ENCODE assay signal across 10 cellular contexts in genomic region chr12:6280053-6280469, GRCh38. TPM values are rescaled to one million over a fixed set of nuclear protein-coding genes. Genes with fewer than 3 reads are reported as not detected.
DNase-seq lines count a peak whose midpoint lies in the region; ATAC-seq, FAIRE-seq and TF ChIP-seq lines count a peak whose summit lies in the region.
"Had no signal": no experiment of that assay in that cellular context is flagged by ENCODE, and none has a peak within 500 bp of the region (broad histone marks: within the 10 kb centered on the region; RNA-seq: fewer than 3 reads in every experiment).

No MANE protein-coding gene starts in this region.

- H3K9me3 ChIP-seq in keratinocyte (ENCODE audit: control insufficient read depth, low read depth, low read length): no peaks in the 10 kb centered on the region

- H3K4me3 ChIP-seq in keratinocyte (ENCODE audit: control insufficient read depth in 2 of 3, extremely low read depth in 1 of 3, insufficient read depth in 2 of 3, low read depth in 1 of 3, low read length in 3 of 3): peak overlapping the region in 1 of 3 experiments; percentile 33

- FAIRE-seq in keratinocyte (lab: Jason Lieb, UNC): peak; percentile 97

- TF ChIP-seq CTCF in keratinocyte (optimal IDR thresholded peaks at IDR 0.05 in 1 of 3, IDR thresholded peaks at IDR 0.05 in 1 of 3, conservative IDR thresholded peaks at IDR 0.05 in 1 of 3; ENCODE audit: extremely low read depth in 1 of 3, insufficient read depth in 2 of 3, low read length in 3 of 3): no peak

- H3K4me2 ChIP-seq in keratinocyte (ENCODE audit: control insufficient read depth, extremely low read depth, insufficient read depth, low read depth, low read length): peak overlapping the region; percentile 89

- peak; percentile 96 for DNase-seq in HCEC 1CT
- DNase-seq in amniotic stem cell (lab: John Stamatoyannopoulos, UW): peak; percentile 80
- peak; percentile 78 for DNase-seq in keratinocyte (ENCODE audit: low read depth, low spot score)
- DNase-seq in stromal cell of bone marrow (ENCODE audit: low read depth): peak; percentile 88
- no peak for DNase-seq in stimulated activated effector memory CD8-positive, alpha-beta T cell treated with anti-CD3 and anti-CD28 coated beads, Interleukin-12 subunit alpha, Interleukin-12 subunit beta, amount 100 ng/mL, for 72 hours (ENCODE audit: low spot score in 2 of 2)
- DNase-seq in effector CD4-positive, alpha-beta T cell: no peak
- no peak for DNase-seq in NCI-H1694 treated with DMSO at 0.1 percent for 48 hours (lab: John Stamatoyannopoulos, UW)
- DNase-seq: NCI-H2227 treated with DMSO at 0.1 percent for 48 hours had no signal

- peak overlapping the region; percentile 85 for H3K9ac ChIP-seq in keratinocyte (ENCODE audit: control insufficient read depth, extremely low read depth, insufficient read depth, low read length)

- no peaks in the 10 kb centered on the region for H4K20me1 ChIP-seq in keratinocyte (ENCODE audit: control insufficient read depth, extremely low read depth, insufficient read depth, low read length)

- dilution Hi-C loops in keratinocyte (cut with MboI; ENCODE audit: extremely low pct_ligation_motif_present, low sequenced_read_pairs): no loop called here

- H3K27ac Mint-ChIP-seq in stimulated activated effector memory CD8-positive, alpha-beta T cell treated with anti-CD3 and anti-CD28 coated beads, Interleukin-12 subunit alpha, Interleukin-12 subunit beta, amount 100 ng/mL, for 72 hours: no peak overlapping the region
- H3K27ac Mint-ChIP-seq: activated naive CD4-positive, alpha-beta T cell treated with anti-CD3 and anti-CD28 coated beads, Interleukin-2, amount 50 U/mL, for 24 hours had no signal

- no peaks in the 10 kb centered on the region for H3K27me3 ChIP-seq in keratinocyte (ENCODE audit: control insufficient read depth, extremely low read depth, insufficient read depth, low read length)

- H3K36me3 ChIP-seq in keratinocyte (ENCODE audit: control insufficient read depth in 2 of 2, extremely low read depth in 1 of 2, insufficient read depth in 2 of 2, low read length in 2 of 2): no peaks in the 10 kb centered on the region

- ATAC-seq in stimulated activated effector memory CD8-positive, alpha-beta T cell treated with anti-CD3 and anti-CD28 coated beads, Interleukin-12 subunit alpha, Interleukin-12 subunit beta, amount 100 ng/mL, for 72 hours: no peak
- ATAC-seq in HG02588 (IDR thresholded peaks at IDR 0.05; ENCODE audit: unreplicated experiment): no peak

- H3K4me1 ChIP-seq in keratinocyte (ENCODE audit: control insufficient read depth, extremely low read depth, insufficient read depth, low read length): peaks cover 42% of the 10 kb centered on the region

- peaks cover 6% of the 10 kb centered on the region for H3K4me1 Mint-ChIP-seq in stimulated activated effector memory CD8-positive, alpha-beta T cell treated with anti-CD3 and anti-CD28 coated beads, Interleukin-12 subunit alpha, Interleukin-12 subunit beta, amount 100 ng/mL, for 72 hours

- no peaks in the 10 kb centered on the region for H3K9me1 ChIP-seq in keratinocyte (ENCODE audit: control insufficient read depth, extremely low read depth, insufficient read depth, low read length)

- peak overlapping the region; percentile 72 for H2AFZ ChIP-seq in keratinocyte (ENCODE audit: control insufficient read depth, low read length)

- no peak overlapping the region for H3K4me3 Mint-ChIP-seq in stimulated activated effector memory CD8-positive, alpha-beta T cell treated with anti-CD3 and anti-CD28 coated beads, Interleukin-12 subunit alpha, Interleukin-12 subunit beta, amount 100 ng/mL, for 72 hours

- no peaks in the 10 kb centered on the region for H3K9me3 Mint-ChIP-seq in stimulated activated effector memory CD8-positive, alpha-beta T cell treated with anti-CD3 and anti-CD28 coated beads, Interleukin-12 subunit alpha, Interleukin-12 subunit beta, amount 100 ng/mL, for 72 hours
- H3K9me3 Mint-ChIP-seq: activated naive CD4-positive, alpha-beta T cell treated with anti-CD3 and anti-CD28 coated beads, Interleukin-2, amount 50 U/mL, for 24 hours had no signal

- H3K36me3 Mint-ChIP-seq in stimulated activated effector memory CD8-positive, alpha-beta T cell treated with anti-CD3 and anti-CD28 coated beads, Interleukin-12 subunit alpha, Interleukin-12 subunit beta, amount 100 ng/mL, for 72 hours: peaks cover 6% of the 10 kb centered on the region
- H3K36me3 Mint-ChIP-seq: activated naive CD4-positive, alpha-beta T cell treated with anti-CD3 and anti-CD28 coated beads, Interleukin-2, amount 50 U/mL, for 24 hours had no signal

- H3K79me2 ChIP-seq in keratinocyte (ENCODE audit: control insufficient read depth, insufficient read depth, low read length): no peaks in the 10 kb centered on the region

- H3K27ac ChIP-seq in keratinocyte (ENCODE audit: control insufficient read depth, insufficient read depth, low read length): peak overlapping the region; percentile 95

RNA-seq across cellular contexts. Expression of gene PLEKHG6, which starts 30.4 kb away (rescaled TPM):
- polyA plus RNA-seq in keratinocyte: 0.74 to 1.9 TPM (median 0.81 TPM) in 3 replicates
- 2.2 TPM for polyA plus RNA-seq in keratinocyte (2011; ENCODE audit: low read depth)
- 1.8 and 3.2 TPM in 2 replicates for polyA plus RNA-seq in keratinocyte (2011; cell fraction: cytosol; rRNA removed)
- 3.3 and 9.0 TPM in 2 replicates for polyA plus RNA-seq in keratinocyte (2011; cell fraction: nucleus; rRNA removed)
- 1.7 and 9.6 TPM in 2 replicates for polyA plus RNA-seq in keratinocyte (2012; ENCODE audit: low replicate concordance)
- 1.2 to 5.2 TPM (median 4.6 TPM) in 3 replicates for polyA minus RNA-seq in keratinocyte
- 5.6 TPM for polyA minus RNA-seq in keratinocyte (2011; cell fraction: cytosol; rRNA and poly(A)+ RNA removed)
- 1.5 and 2.1 TPM in 2 replicates for polyA minus RNA-seq in keratinocyte (2011; cell fraction: nucleus; rRNA and poly(A)+ RNA removed)

Comparison
In these comparisons a context has a peak if more than half of its experiments do, and no peak if none do; other contexts are left out.
1. DNase-seq: peak in HCEC 1CT (single experiment), amniotic stem cell (single experiment), keratinocyte (single experiment) and stromal cell of bone marrow (single experiment); none in stimulated activated effector memory CD8-positive, alpha-beta T cell treated with anti-CD3 and anti-CD28 coated beads, Interleukin-12 subunit alpha, Interleukin-12 subunit beta, amount 100 ng/mL, for 72 hours (0 of 2), effector CD4-positive, alpha-beta T cell (single experiment) and NCI-H1694 treated with DMSO at 0.1 percent for 48 hours (single experiment).